17 cellular contexts compared by ENCODE assay signal in genomic region chr10:36533316-36533715, GRCh38.
DNase-seq lines count a peak whose midpoint lies in the region; ATAC-seq and TF ChIP-seq lines count a peak whose summit lies in the region.
"Had no signal": no experiment of that assay in that cellular context is flagged by ENCODE, and none has a peak within 500 bp of the region (broad histone marks: within the 10 kb centered on the region; RNA-seq: fewer than 3 reads in every experiment).

No MANE protein-coding gene starts in this region.

- intact Hi-C loops in MCF 10A (cut with micrococcal nuclease) (no loop called here), breast epithelium (cut with DNase I; ENCODE audit: low total_unique reads) (no loop called here), ovary (cut with DNase I) (no loop called here)

- no peak overlapping the region for H2AFZ ChIP-seq in mesenchymal stem cell (ENCODE audit: low read depth, low read length)
- H2AFZ ChIP-seq: GM23338 had no signal

- H3K4me1 ChIP-seq in breast epithelium (no peaks in the 10 kb centered on the region), mesenchymal stem cell (ENCODE audit: control insufficient read depth, insufficient read depth, low read depth, low read length) (peaks cover 2% of the 10 kb centered on the region), ovary (ENCODE audit: insufficient read depth) (no peaks in the 10 kb centered on the region)

- TF ChIP-seq EP300 in ovary (IDR thresholded peaks at IDR 0.05): no peak

- H4K91ac ChIP-seq in mesenchymal stem cell (ENCODE audit: low read length): no peak overlapping the region

- no peaks in the 10 kb centered on the region for H3K36me3 Mint-ChIP-seq in MCF 10A (ENCODE audit: insufficient read depth, unreplicated experiment)
- H3K36me3 Mint-ChIP-seq: CD8-positive, alpha-beta T cell had no signal

- no peak overlapping the region for H3K4me2 ChIP-seq in mesenchymal stem cell (ENCODE audit: low read length, poor library complexity, severe bottlenecking)
- H3K4me2 ChIP-seq: A549, GM23338 had no signal

- CTCF ChIA-PET in MCF 10A (lab: Yijun Ruan, JAX): no interaction called here

- no peak for ATAC-seq in HG02571 (IDR thresholded peaks at IDR 0.05; ENCODE audit: unreplicated experiment)
- ATAC-seq: A549; CD8-positive, alpha-beta T cell; GM23338; HepG2 had no signal

- WGBS in mesenchymal stem cell: 17% methylated on average over 2 of the region's 2 CpGs
- WGBS in ovary, 3 donors: 65 to 84% (median 65%) methylated on average over 2 of the region's 2 CpGs

- POLR2A ChIA-PET in MCF 10A (lab: Yijun Ruan, JAX): no interaction called here

- H2BK15ac ChIP-seq in mesenchymal stem cell (ENCODE audit: low read depth, poor library complexity, severe bottlenecking): no peak overlapping the region

- H3K4me1 Mint-ChIP-seq in MCF 10A (ENCODE audit: insufficient read depth, unreplicated experiment): peaks cover 22% of the 10 kb centered on the region
- H3K4me1 Mint-ChIP-seq: GM23338 had no signal

- H3K79me1 ChIP-seq in mesenchymal stem cell (replicated peaks; ENCODE audit: low read length, poor library complexity, severe bottlenecking): no peaks in the 10 kb centered on the region

- no TSS peak for BruUV-seq in MCF 10A (replicated peaks; lab: Mats Ljungman, UMichigan)

- H2BK5ac ChIP-seq in mesenchymal stem cell (ENCODE audit: low read depth, low read length, poor library complexity, severe bottlenecking): no peak overlapping the region

- no peaks in the 10 kb centered on the region for H3K36me3 ChIP-seq in breast epithelium
- H3K36me3 ChIP-seq in SK-N-MC (ENCODE audit: insufficient read depth, low read length): no peaks in the 10 kb centered on the region
- no peaks in the 10 kb centered on the region for H3K36me3 ChIP-seq in mesenchymal stem cell (ENCODE audit: control insufficient read depth in 1 of 2, insufficient read depth in 2 of 2, low read depth in 1 of 2, low read length in 2 of 2)
- no peaks in the 10 kb centered on the region for H3K36me3 ChIP-seq in ovary
- H3K36me3 ChIP-seq: BLaER1 had no signal

- H3K9me3 ChIP-seq in breast epithelium (peaks cover 0 to 7% of the 10 kb centered on the region in 2 donors), SK-N-MC (ENCODE audit: low read depth, low read length) (no peaks in the 10 kb centered on the region), mesenchymal stem cell (ENCODE audit: control insufficient read depth, low read length) (peaks cover 17% of the 10 kb centered on the region), ovary (no peaks in the 10 kb centered on the region)

- no peak overlapping the region for H3K18ac ChIP-seq in mesenchymal stem cell (ENCODE audit: low read depth in 1 of 2, low read length in 2 of 2)

- DNase-seq in MCF 10A (ENCODE audit: unreplicated experiment) (no peak), breast epithelium (ENCODE audit: low spot score in 2 of 2) (no peak), SK-N-MC (ENCODE audit: low read depth, low spot score) (no peak), mesenchymal stem cell (peak; percentile 51), AG08395 (ENCODE audit: low spot score) (no peak), ovary (no peak)
- DNase-seq: Calu3; CD8-positive, alpha-beta T cell; DMS79 treated with DMSO at 0.1 percent for 48 hours; GF-D8; HCEC 1CT had no signal

- H3K27me3 ChIP-seq in breast epithelium: no peaks in the 10 kb centered on the region
- H3K27me3 ChIP-seq in mesenchymal stem cell (ENCODE audit: control insufficient read depth in 1 of 2, insufficient read depth in 1 of 2, low read length in 2 of 2): no peaks in the 10 kb centered on the region
- no peaks in the 10 kb centered on the region for H3K27me3 ChIP-seq in ovary
- H3K27me3 ChIP-seq: BLaER1 had no signal

- no peak overlapping the region for H4K8ac ChIP-seq in mesenchymal stem cell (ENCODE audit: low read length)

- H3K9ac ChIP-seq in SK-N-MC (ENCODE audit: insufficient read length) (no peak overlapping the region), mesenchymal stem cell (ENCODE audit: low read length) (no peak overlapping the region)
- H3K9ac ChIP-seq: BLaER1 had no signal

- H3K27ac ChIP-seq in breast epithelium (no peak overlapping the region), SK-N-MC (0 out of 2 replicates have a peak overlapping the region, but pooled peaks have one; percentile 56), mesenchymal stem cell (ENCODE audit: low read length, poor library complexity, severe bottlenecking) (no peak overlapping the region), ovary (no peak overlapping the region)
- H3K27ac ChIP-seq: 22Rv1, A549 had no signal

- no peak overlapping the region for H2AK5ac ChIP-seq in mesenchymal stem cell (ENCODE audit: low read length, severe bottlenecking)

- no peak overlapping the region for H2BK12ac ChIP-seq in mesenchymal stem cell (ENCODE audit: low read length in 2 of 2)

- H3K4ac ChIP-seq in mesenchymal stem cell (ENCODE audit: low read depth in 1 of 2, low read length in 2 of 2): no peak overlapping the region

- no peak overlapping the region for H3K23ac ChIP-seq in mesenchymal stem cell (ENCODE audit: low read length in 2 of 2)

- H3K27ac Mint-ChIP-seq in MCF 10A (ENCODE audit: low read depth, unreplicated experiment): peak overlapping the region; percentile 40
- H3K27ac Mint-ChIP-seq: CD8-positive, alpha-beta T cell; GM23338 had no signal

- H2BK120ac ChIP-seq in mesenchymal stem cell (ENCODE audit: low read depth, low read length): no peak overlapping the region

- H3K4me3 ChIP-seq in breast epithelium (no peak overlapping the region), SK-N-MC (peak overlapping the region; percentile 55; the same call in 1 of the 2 replicates), mesenchymal stem cell (ENCODE audit: insufficient read depth in 1 of 2, low read depth in 1 of 2, low read length in 2 of 2) (no peak overlapping the region), ovary (no peak overlapping the region)
- H3K4me3 ChIP-seq: A549, BLaER1, GM23338 had no signal

- no peak overlapping the region for H3K4me3 Mint-ChIP-seq in MCF 10A (ENCODE audit: unreplicated experiment)
- H3K4me3 Mint-ChIP-seq: CD8-positive, alpha-beta T cell; GM23338 had no signal

- H3K9me3 Mint-ChIP-seq in MCF 10A (ENCODE audit: unreplicated experiment): no peaks in the 10 kb centered on the region

- H3K27me3 Mint-ChIP-seq in MCF 10A (ENCODE audit: insufficient read depth, unreplicated experiment): no peaks in the 10 kb centered on the region

- TF ChIP-seq POLR2A in breast epithelium (IDR thresholded peaks at IDR 0.05) (no peak), ovary (IDR thresholded peaks at IDR 0.05) (no peak)

- H3K14ac ChIP-seq in mesenchymal stem cell (ENCODE audit: low read length in 2 of 2): no peak overlapping the region

- TF ChIP-seq CTCF in MCF 10A (IDR thresholded peaks at IDR 0.05; ENCODE audit: unreplicated experiment) (no peak), breast epithelium (IDR thresholded peaks at IDR 0.05) (no peak), ovary (IDR thresholded peaks at IDR 0.05) (no peak)
